20 cellular contexts compared by ENCODE assay signal in genomic region chr5:87210743-87211142, GRCh38. TPM values are rescaled to one million over a fixed set of nuclear protein-coding genes. Genes with fewer than 3 reads are reported as not detected.
DNase-seq lines count a peak whose midpoint lies in the region; ATAC-seq and TF ChIP-seq lines count a peak whose summit lies in the region.
"Had no signal": no experiment of that assay in that cellular context is flagged by ENCODE, and none has a peak within 500 bp of the region (broad histone marks: within the 10 kb centered on the region; RNA-seq: fewer than 3 reads in every experiment).

No MANE protein-coding gene starts in this region.

- no peaks in the 10 kb centered on the region for H3K36me3 ChIP-seq in mammary epithelial cell (ENCODE audit: insufficient read depth, low read length)
- no peaks in the 10 kb centered on the region for H3K36me3 ChIP-seq in breast epithelium
- H3K36me3 ChIP-seq: heart left ventricle, WERI-Rb-1 had no signal

- peak overlapping the region; percentile 26 for H2AFZ ChIP-seq in mammary epithelial cell (ENCODE audit: low read depth, low read length)

- H3K27me3 ChIP-seq in mammary epithelial cell (ENCODE audit: insufficient read depth, low read length), result no peaks in the 10 kb centered on the region
- no peaks in the 10 kb centered on the region for H3K27me3 ChIP-seq in breast epithelium
- no peaks in the 10 kb centered on the region for H3K27me3 ChIP-seq in foreskin keratinocyte
- H3K27me3 ChIP-seq: heart left ventricle had no signal

- no peaks in the 10 kb centered on the region for H3K27me3 Mint-ChIP-seq in T-helper 17 cell

- H3K4me1 Mint-ChIP-seq in T-helper 17 cell, result peaks cover 16% of the 10 kb centered on the region

- in situ Hi-C loops in mammary epithelial cell (cut with MboI; ENCODE audit: low sequenced_read_pairs in 2 of 2), result no loop called here

- CTCF ChIA-PET in mammary epithelial cell (lab: Charles Lee; ENCODE audit: low non-redundant PET), result no interaction called here

- peak overlapping the region in 1 of 3 experiments; percentile 7 for H3K4me3 ChIP-seq in mammary epithelial cell (replicated peaks in 1 of 3; ENCODE audit: insufficient read depth in 1 of 3, low read depth in 2 of 3, low read length in 3 of 3)
- no peak overlapping the region for H3K4me3 ChIP-seq in breast epithelium
- H3K4me3 ChIP-seq: heart left ventricle had no signal

- ATAC-seq in foreskin keratinocyte (peak; percentile 69), GM19328 (IDR thresholded peaks at IDR 0.05; ENCODE audit: unreplicated experiment) (no peak), T-helper 17 cell (no peak), HG03139 (IDR thresholded peaks at IDR 0.05; ENCODE audit: unreplicated experiment) (no peak)
- ATAC-seq: CD8-positive, alpha-beta T cell; heart left ventricle had no signal

- peak overlapping the region; percentile 44 for H3K4me2 ChIP-seq in mammary epithelial cell (ENCODE audit: insufficient read depth, low read depth, low read length)

- no TSS peak for BruUV-seq in mammary epithelial cell (replicated peaks; lab: Mats Ljungman, UMichigan)

- peak; percentile 82 for DNase-seq in mammary epithelial cell
- DNase-seq in breast epithelium (ENCODE audit: low spot score in 2 of 2), result no peak
- peak; percentile 1 for DNase-seq in NCI-H2029 treated with DMSO at 0.1 percent for 48 hours (lab: John Stamatoyannopoulos, UW)
- DNase-seq in foreskin keratinocyte, result peak; percentile 57 to 78
- DNase-seq in T-helper 17 cell, result no peak
- no peak for DNase-seq in dermis blood vessel endothelial cell
- DNase-seq: activated gamma-delta T cell; aorta; CD8-positive, alpha-beta T cell; cortex of kidney; heart left ventricle; kidney; NCI-H1694; NCI-H82; nucleus accumbens; stimulated activated CD4-positive, alpha-beta T cell treated with anti-CD3 and anti-CD28 coated beads, Interleukin-4, amount 100 ng/mL, for 24 hours; SW 1271; WERI-Rb-1 had no signal

- H3K27ac ChIP-seq in mammary epithelial cell (ENCODE audit: insufficient read depth, low read depth, low read length) (no peak overlapping the region), breast epithelium (peak overlapping the region in 1 of 2 donors; percentile 55), foreskin keratinocyte (no peak overlapping the region)
- H3K27ac ChIP-seq: heart left ventricle, WERI-Rb-1 had no signal

- no peaks in the 10 kb centered on the region for H3K9me3 ChIP-seq in mammary epithelial cell (replicated peaks; ENCODE audit: insufficient read depth, low read length)
- no peaks in the 10 kb centered on the region for H3K9me3 ChIP-seq in breast epithelium
- H3K9me3 ChIP-seq in T-helper 17 cell (ENCODE audit: control insufficient read depth, low read length, poor library complexity, severe bottlenecking), result no peaks in the 10 kb centered on the region

- no peak overlapping the region for H3K27ac Mint-ChIP-seq in T-helper 17 cell
- H3K27ac Mint-ChIP-seq: CD8-positive, alpha-beta T cell had no signal

- no peak for TF ChIP-seq POLR2A in breast epithelium (IDR thresholded peaks at IDR 0.05)

- no peak overlapping the region for H3K4me3 Mint-ChIP-seq in T-helper 17 cell
- H3K4me3 Mint-ChIP-seq: CD8-positive, alpha-beta T cell had no signal

- H3K4me1 ChIP-seq in mammary epithelial cell (ENCODE audit: insufficient read depth, low read length) (peaks cover 16% of the 10 kb centered on the region), breast epithelium (no peaks in the 10 kb centered on the region), foreskin keratinocyte (peaks cover 6% of the 10 kb centered on the region)
- H3K4me1 ChIP-seq: heart left ventricle had no signal

- no peaks in the 10 kb centered on the region for H4K20me1 ChIP-seq in mammary epithelial cell (ENCODE audit: insufficient read depth, low read length)

- H3K79me2 ChIP-seq in mammary epithelial cell (ENCODE audit: insufficient read depth, low read length), result no peaks in the 10 kb centered on the region

- intact Hi-C loops in mammary epithelial cell (cut with micrococcal nuclease), result no loop called here
- intact Hi-C loops in breast epithelium (cut with DNase I; ENCODE audit: low total_unique reads), result no loop called here

- dilution Hi-C loops in mammary epithelial cell (cut with HindIII; ENCODE audit: low sequenced_read_pairs), result no loop called here

- TF ChIP-seq CTCF in mammary epithelial cell (conservative IDR thresholded peaks at IDR 0.05 in 1 of 2, IDR thresholded peaks at IDR 0.05 in 1 of 2; ENCODE audit: extremely low read depth in 1 of 2, insufficient read depth in 1 of 2, low read depth in 1 of 2, low read length in 2 of 2), result no peak
- no peak for TF ChIP-seq CTCF in breast epithelium (IDR thresholded peaks at IDR 0.05)
- no peak for TF ChIP-seq CTCF in foreskin keratinocyte (conservative IDR thresholded peaks at IDR 0.05)

- WGBS in mammary epithelial cell (ENCODE audit: low coverage, missing lambda C conversion rate), result 11% methylated on average over 2 of the region's 2 CpGs

- no peak overlapping the region for H3K9ac ChIP-seq in mammary epithelial cell (ENCODE audit: insufficient read depth, low read length)

- peaks cover 2% of the 10 kb centered on the region for H3K36me3 Mint-ChIP-seq in T-helper 17 cell (ENCODE audit: low read depth)
- H3K36me3 Mint-ChIP-seq: CD8-positive, alpha-beta T cell had no signal

RNA-seq across cellular contexts. Expression of gene RASA1, which starts 56.9 kb away (rescaled TPM):
- 10 to 100 TPM; 45.2 to 57.9 TPM for total RNA-seq in mammary epithelial cell
- 37.4 TPM for polyA plus RNA-seq in mammary epithelial cell
- polyA minus RNA-seq in mammary epithelial cell, result 38.7 TPM
- 10 to 100 TPM; 31.8 to 54.2 (median 41.1) TPM for total RNA-seq in breast epithelium
- 38.8 and 43.4 TPM in 2 replicates for total RNA-seq in foreskin keratinocyte
- polyA plus RNA-seq in foreskin keratinocyte, result 13.4 and 13.5 TPM in 2 replicates
- total RNA-seq in T-helper 17 cell, result 10 to 100 TPM; 26.3 to 29.1 TPM
- total RNA-seq in dermis blood vessel endothelial cell, result 44.1 and 75.4 TPM in 2 replicates

Comparison
In these comparisons a context has a peak if more than half of its experiments do, and no peak if none do; other contexts are left out.
1. DNase-seq: peak in mammary epithelial cell (single experiment), NCI-H2029 treated with DMSO at 0.1 percent for 48 hours (single experiment) and foreskin keratinocyte (2 of 2); none in breast epithelium (0 of 2), T-helper 17 cell (0 of 3) and dermis blood vessel endothelial cell (single experiment).